In genomic region chr17:8124350-8125195, GRCh38 we compare ENCODE assay signal across 8 cellular contexts. TPM values are rescaled to one million over a fixed set of nuclear protein-coding genes. Genes with fewer than 3 reads are reported as not detected.
DNase-seq lines count a peak whose midpoint lies in the region; ATAC-seq, FAIRE-seq and TF ChIP-seq lines count a peak whose summit lies in the region.

No MANE protein-coding gene starts in this region.

- H3K4me3 ChIP-seq in AG04450 (ENCODE audit: low read depth, low read length), result peak overlapping the region; percentile 69
- peak overlapping the region; percentile 70 for H3K4me3 ChIP-seq in HEK293 (ENCODE audit: low read depth, low read length)
- peak overlapping the region; percentile 73 for H3K4me3 ChIP-seq in WI38 (ENCODE audit: low read depth, low read length)
- peak overlapping the region; percentile 54 for H3K4me3 ChIP-seq in fibroblast of pulmonary artery (replicated peaks; ENCODE audit: low read depth, low read length)
- H3K4me3 ChIP-seq in small intestine (ENCODE audit: low read depth in 1 of 2, low read length in 2 of 2), result peak overlapping the region in 1 of 2 donors; percentile 34

- no peak overlapping the region for H3K27ac ChIP-seq in AG04450 (ENCODE audit: low read depth, low read length)
- no peak overlapping the region; the same call in 1 of the 2 replicates for H3K27ac ChIP-seq in HEK293 (ENCODE audit: extremely low read depth, low read depth, low read length)
- no peak overlapping the region for H3K27ac ChIP-seq in small intestine (ENCODE audit: low read depth in 1 of 2, low read length in 1 of 2)

- POLR2A ChIA-PET in AG04450 (lab: Yijun Ruan, JAX) (no interaction called here), HEK293 (lab: Yijun Ruan, JAX) (interaction anchor here (0.7 to 3.5 kb wide), 9 partner anchors 15 to 289 kb away, joined by 3 to 27 read pairs (median 3); partner anchors contain the start of genes AURKB and SLC25A35)

- CTCF ChIA-PET in AG04450 (lab: Charles Lee), result interaction anchor here (0.6 to 1.7 kb wide), 3 partner anchors 33 to 98 kb away, joined by 3 to 9 read pairs (median 3); no protein-coding TSS in a partner anchor
- CTCF ChIA-PET in HEK293 (lab: Yijun Ruan, JAX), result interaction anchor here (0.6 to 4.1 kb wide), 10 partner anchors 9 to 259 kb away, joined by 3 to 33 read pairs (median 4); no protein-coding TSS in a partner anchor

- ATAC-seq in GM18519 (IDR thresholded peaks at IDR 0.05; ENCODE audit: low FRiP score, unreplicated experiment) (no peak), GM21717 (IDR thresholded peaks at IDR 0.05; ENCODE audit: unreplicated experiment) (no peak)

- H3K4me1 ChIP-seq in HEK293 (ENCODE audit: control insufficient read depth, insufficient read depth, low read length) (peaks cover 14% of the 10 kb centered on the region), small intestine (ENCODE audit: control insufficient read depth in 2 of 2, insufficient read depth in 1 of 2, low read depth in 1 of 2, low read length in 1 of 2) (peaks cover 16 to 20% of the 10 kb centered on the region in 2 donors)

- FAIRE-seq in small intestine (lab: Jason Lieb, UNC), result no peak

- H3K36me3 ChIP-seq in HEK293 (ENCODE audit: control insufficient read depth in 2 of 2, insufficient read depth in 1 of 2, low read length in 2 of 2), result no peaks in the 10 kb centered on the region
- no peaks in the 10 kb centered on the region for H3K36me3 ChIP-seq in small intestine (ENCODE audit: control insufficient read depth in 2 of 2, insufficient read depth in 2 of 2, low read length in 2 of 2)

- H3K27me3 ChIP-seq in AG04450 (ENCODE audit: control insufficient read depth, insufficient read depth, low read length) (peaks cover 6% of the 10 kb centered on the region), small intestine (ENCODE audit: control insufficient read depth in 2 of 2, insufficient read depth in 2 of 2, low read length in 2 of 2) (peaks cover 5 to 7% of the 10 kb centered on the region in 2 donors)

- no peak for TF ChIP-seq CTCF in AG04450 (IDR thresholded peaks at IDR 0.05; ENCODE audit: low read depth, low read length)
- no peak for TF ChIP-seq CTCF in HEK293 (tag by site-specific recombination; IDR thresholded peaks at IDR 0.05)
- TF ChIP-seq CTCF in WI38 (IDR thresholded peaks at IDR 0.05; ENCODE audit: low read depth, low read length), result no peak
- no peak for TF ChIP-seq CTCF in fibroblast of pulmonary artery (IDR thresholded peaks at IDR 0.05; ENCODE audit: low read length, missing control alignments)

- H3K9me3 ChIP-seq in AG04450 (ENCODE audit: control insufficient read depth, insufficient read depth, low read length), result no peaks in the 10 kb centered on the region; the same call in 1 of the 2 replicates
- no peaks in the 10 kb centered on the region for H3K9me3 ChIP-seq in HEK293 (ENCODE audit: control insufficient read depth, insufficient read depth, low read depth, low read length)
- no peaks in the 10 kb centered on the region for H3K9me3 ChIP-seq in small intestine (ENCODE audit: control insufficient read depth, low read depth)

- DNase-seq in AG04450 (ENCODE audit: low read depth, low spot score) (no peak), fibroblast of pulmonary artery (ENCODE audit: low read depth) (no peak), small intestine (peak; percentile 6), glomerular visceral epithelial cell (ENCODE audit: extremely low spot score) (no peak)

- 3 to 4% (median 3%) methylated on average over 22 to 24 of the region's 24 CpGs for WGBS in small intestine, 3 donors

TF ChIP-seq in HEK293, 187 proteins besides CTCF, POLR2A, EP300 and RAD21 (continues in another document):
- TF ChIP-seq ZBTB20 (tag by site-specific recombination; IDR thresholded peaks at IDR 0.05), result peak; percentile 94
- no peak for TF ChIP-seq ZSCAN23 (tag by site-specific recombination; IDR thresholded peaks at IDR 0.05)
- TF ChIP-seq ZBTB48 (tag by site-specific recombination; IDR thresholded peaks at IDR 0.05), result peak; percentile 67
- no peak for TF ChIP-seq SP2 (tag by site-specific recombination; IDR thresholded peaks at IDR 0.05)
- TF ChIP-seq ZNF175 (tag by site-specific recombination; IDR thresholded peaks at IDR 0.05), result no peak
- no peak for TF ChIP-seq ZIC2 (tag by site-specific recombination; IDR thresholded peaks at IDR 0.05)
- peak; percentile 33; the same call in 1 of the 2 replicates for TF ChIP-seq ZNF600 (tag by site-specific recombination; IDR thresholded peaks at IDR 0.05)
- no peak for TF ChIP-seq ZBTB6 (tag by site-specific recombination; IDR thresholded peaks at IDR 0.05)
- no peak for TF ChIP-seq HIC1 (tag by site-specific recombination; IDR thresholded peaks at IDR 0.05)
- TF ChIP-seq ZBTB8A (tag by site-specific recombination; IDR thresholded peaks at IDR 0.05), result 0 out of 2 replicates have a peak, but pooled peaks have one; percentile 8
- TF ChIP-seq SCRT1 (tag by site-specific recombination; IDR thresholded peaks at IDR 0.05; ENCODE audit: borderline replicate concordance), result no peak
- TF ChIP-seq ZNF837 (tag by site-specific recombination; IDR thresholded peaks at IDR 0.05), result no peak
- TF ChIP-seq ZNF23 (tag by site-specific recombination; IDR thresholded peaks at IDR 0.05; ENCODE audit: borderline replicate concordance), result no peak
- TF ChIP-seq OSR2 (tag by site-specific recombination; IDR thresholded peaks at IDR 0.05), result peak; percentile 89
- no peak for TF ChIP-seq ZNF155 (tag by site-specific recombination; IDR thresholded peaks at IDR 0.05)
- TF ChIP-seq ZNF26 (tag by site-specific recombination; IDR thresholded peaks at IDR 0.05), result no peak
- TF ChIP-seq ZNF610 (tag by site-specific recombination; IDR thresholded peaks at IDR 0.05; ENCODE audit: borderline replicate concordance), result no peak
- TF ChIP-seq ZFP3 (tag by site-specific recombination; IDR thresholded peaks at IDR 0.05; ENCODE audit: low read depth), result no peak
- TF ChIP-seq RBAK (tag by site-specific recombination; IDR thresholded peaks at IDR 0.05), result no peak
- no peak for TF ChIP-seq ZNF266 (tag by site-specific recombination; IDR thresholded peaks at IDR 0.05; ENCODE audit: low read depth)
- TF ChIP-seq IKZF3 (tag by site-specific recombination; IDR thresholded peaks at IDR 0.05), result peak; percentile 49; the same call in 1 of the 2 replicates

RNA-seq across cellular contexts. Expression of gene HES7, which starts 0.7 kb away (rescaled TPM):
- not detected in 2 replicates for polyA plus RNA-seq in AG04450 (2011; rRNA removed)
- polyA minus RNA-seq in AG04450 (2011; rRNA and poly(A)+ RNA removed), result not detected in 2 replicates
- polyA plus RNA-seq in small intestine, result under 1 TPM in 1 of 3 donors, not detected in 2; 0.06 TPM

RNA-seq across cellular contexts. Expression of gene ALOXE3, which starts 6.3 kb away (rescaled TPM):
- polyA plus RNA-seq in AG04450 (2011; rRNA removed), result 0.04 and 0.05 TPM in 2 replicates
- polyA minus RNA-seq in AG04450 (2011; rRNA and poly(A)+ RNA removed), result 0.09 TPM in 1 of 2 replicates, not detected in the other
- 1 to 10 TPM in 1 of 3 donors, under 1 TPM in 1, not detected in 1; 0.13 to 1.6 TPM for polyA plus RNA-seq in small intestine

RNA-seq across cellular contexts. Expression of gene PER1, which starts 27.6 kb away (rescaled TPM):
- polyA plus RNA-seq in AG04450 (2011; rRNA removed) (3.1 and 5.5 TPM in 2 replicates), small intestine (10 to 100 TPM; 47.8 to 79.4 (median 60.1) TPM)
- polyA minus RNA-seq in AG04450 (2011; rRNA and poly(A)+ RNA removed), result 11.4 and 19.0 TPM in 2 replicates

RNA-seq across cellular contexts. Expression of gene ALOX12B, which starts 37.1 kb away (rescaled TPM):
- polyA plus RNA-seq in AG04450 (2011; rRNA removed) (not detected in 2 replicates), small intestine (under 1 TPM; 0.45 to 0.81 (median 0.66) TPM)
- polyA minus RNA-seq in AG04450 (2011; rRNA and poly(A)+ RNA removed), result not detected in 2 replicates

RNA-seq across cellular contexts. Expression of gene VAMP2, which starts 38.2 kb away (rescaled TPM):
- polyA plus RNA-seq in AG04450 (2011; rRNA removed) (20.8 and 24.3 TPM in 2 replicates), small intestine (10 to 100 TPM; 27.5 to 47.3 (median 46.2) TPM)
- polyA minus RNA-seq in AG04450 (2011; rRNA and poly(A)+ RNA removed), result 9.4 and 13.1 TPM in 2 replicates
